8 cellular contexts compared by ENCODE assay signal in genomic region chr10:101272229-101272868, GRCh38. TPM values are rescaled to one million over a fixed set of nuclear protein-coding genes. Genes with fewer than 3 reads are reported as not detected.
DNase-seq lines count a peak whose midpoint lies in the region; ATAC-seq and TF ChIP-seq lines count a peak whose summit lies in the region.

No MANE protein-coding gene starts in this region.

- no peaks in the 10 kb centered on the region for H3K27me3 ChIP-seq in Panc1 (ENCODE audit: control insufficient read depth, insufficient read depth, low read length)
- H3K27me3 ChIP-seq in thoracic aorta (replicated peaks; ENCODE audit: insufficient read depth), result no peaks in the 10 kb centered on the region

- H3K27ac ChIP-seq in Panc1 (ENCODE audit: low read length) (no peak overlapping the region), thoracic aorta (no peak overlapping the region)

- H3K9me3 ChIP-seq in Panc1 (ENCODE audit: control insufficient read depth, insufficient read depth, low read depth, low read length) (no peaks in the 10 kb centered on the region), thoracic aorta (no peaks in the 10 kb centered on the region)

- no peak overlapping the region for H3K4me3 ChIP-seq in Panc1 (ENCODE audit: low read depth in 2 of 2, low read length in 2 of 2)
- no peak overlapping the region for H3K4me3 ChIP-seq in thoracic aorta

- peak; percentile 95 for ATAC-seq in Panc1
- ATAC-seq in thoracic aorta (ENCODE audit: insufficient number of reproducible peaks, low FRiP score, low read depth), result no peak
- no peak for ATAC-seq in GM21447 (IDR thresholded peaks at IDR 0.05; ENCODE audit: unreplicated experiment)

- BruUV-seq in Panc1 (replicated peaks; lab: Mats Ljungman, UMichigan), result no TSS peak

- no peaks in the 10 kb centered on the region for H3K36me3 ChIP-seq in Panc1 (ENCODE audit: control insufficient read depth, insufficient read depth, low read length)
- no peaks in the 10 kb centered on the region for H3K36me3 ChIP-seq in thoracic aorta

- DNase-seq in D341Med (ENCODE audit: low spot score) (peak; percentile 76), HT-29 (ENCODE audit: low spot score) (peak; percentile 77), Panc1 (ENCODE audit: low read depth, low spot score) (peak; percentile 57), fibroblast of peridontal ligament (ENCODE audit: extremely low read depth) (peak; percentile 57), nucleus accumbens (lab: John Stamatoyannopoulos, UW) (peak in 43 of 56 donors; percentile 1 to 72 (median 37)), thoracic aorta (ENCODE audit: low spot score) (no peak)
- DNase-seq in activated T-cell treated with anti-CD3 and anti-CD28 coated beads, Interleukin-2, amount 50 U/mL, for 48 hours, result peak; percentile 79 to 81

- H3K4me1 ChIP-seq in Panc1 (ENCODE audit: control insufficient read depth, insufficient read depth, low read length) (no peaks in the 10 kb centered on the region), thoracic aorta (ENCODE audit: control insufficient read depth in 1 of 2, low read depth in 2 of 2) (no peaks in the 10 kb centered on the region)

- in situ Hi-C loops in Panc1 (cut with HindIII; ENCODE audit: low pct_unique_long_range_greater_than_20kb, low sequenced_read_pairs), result no loop called here

- CTCF ChIA-PET in Panc1 (lab: Charles Lee), result interaction anchor here (0.5 to 0.9 kb wide), 5 partner anchors 9 to 564 kb away, joined by 3 to 7 read pairs (median 5); no protein-coding TSS in a partner anchor

- TF ChIP-seq CTCF in Panc1 (IDR thresholded peaks at IDR 0.05), result peak; percentile 93
- TF ChIP-seq CTCF in thoracic aorta (IDR thresholded peaks at IDR 0.05), result peak; percentile 63

- POLR2A ChIA-PET in Panc1 (lab: Charles Lee), result no interaction called here

- intact Hi-C loops in Panc1 (cut with micrococcal nuclease; ENCODE audit: unreplicated experiment), result no loop called here

RNA-seq across cellular contexts. Expression of gene LBX1, which starts 43.1 kb away (rescaled TPM):
- not detected in 2 replicates for total RNA-seq in HT-29 (2014; rRNA removed; shearing (Covaris generic))
- total RNA-seq in Panc1 (2021; ENCODE audit: unreplicated experiment) (0.15 TPM), thoracic aorta (not detected)
- polyA plus RNA-seq in Panc1 (2012; ENCODE audit: insufficient read length), result 0.15 TPM
